12 cellular contexts compared by ENCODE assay signal in genomic region chr18:74654637-74655036, GRCh38. TPM values are rescaled to one million over a fixed set of nuclear protein-coding genes. Genes with fewer than 3 reads are reported as not detected.
DNase-seq lines count a peak whose midpoint lies in the region; TF ChIP-seq lines count a peak whose summit lies in the region.
"Had no signal": no experiment of that assay in that cellular context is flagged by ENCODE, and none has a peak within 500 bp of the region (broad histone marks: within the 10 kb centered on the region; RNA-seq: fewer than 3 reads in every experiment).

No MANE protein-coding gene starts in this region.

- H3K9me3 Mint-ChIP-seq in type B pancreatic cell: no peaks in the 10 kb centered on the region
- H3K9me3 Mint-ChIP-seq in activated CD4-positive, alpha-beta T cell treated with anti-CD3 and anti-CD28 coated beads, Interleukin-2, amount 10 ng/mL, durations not matched to agents 7 days and 5 days: no peaks in the 10 kb centered on the region
- H3K9me3 Mint-ChIP-seq: effector memory CD8-positive, alpha-beta T cell; naive B cell had no signal

- POLR2A ChIA-PET in activated CD4-positive, alpha-beta T cell treated with anti-CD3 and anti-CD28 coated beads, Interleukin-2, amount 10 ng/mL, durations not matched to agents 7 days and 5 days (lab: Charles Lee): no interaction called here

- peak; percentile 35 for TF ChIP-seq CTCF in cardiac muscle cell (IDR thresholded peaks at IDR 0.05; ENCODE audit: low read depth, low read length)
- peak; percentile 53 for TF ChIP-seq CTCF in type B pancreatic cell (conservative IDR thresholded peaks at IDR 0.05)
- no peak for TF ChIP-seq CTCF in GM13976 (IDR thresholded peaks at IDR 0.05; ENCODE audit: borderline replicate concordance, control extremely low read depth, extremely low read depth, insufficient read depth, missing control alignments)

- H3K4me1 ChIP-seq in cardiac muscle cell (ENCODE audit: low read depth): no peaks in the 10 kb centered on the region
- H3K4me1 ChIP-seq: Caco-2 had no signal

- no peaks in the 10 kb centered on the region for H3K27me3 ChIP-seq in cardiac muscle cell

- in situ Hi-C loops in GM13976 (cut with MboI; ENCODE audit: low sequenced_read_pairs, unreplicated experiment): loop anchor here (25.0 kb wide), 2 partner anchors 308 to 833 kb away; no protein-coding TSS in a partner anchor

- no peaks in the 10 kb centered on the region for H3K36me3 ChIP-seq in cardiac muscle cell

- no peak overlapping the region for H3K27ac ChIP-seq in cardiac muscle cell

- no peaks in the 10 kb centered on the region for H3K9me3 ChIP-seq in cardiac muscle cell (ENCODE audit: low read depth)
- H3K9me3 ChIP-seq: Caco-2 had no signal

- H3K27me3 Mint-ChIP-seq in type B pancreatic cell: peaks cover 3% of the 10 kb centered on the region
- no peaks in the 10 kb centered on the region for H3K27me3 Mint-ChIP-seq in activated CD4-positive, alpha-beta T cell treated with anti-CD3 and anti-CD28 coated beads, Interleukin-2, amount 10 ng/mL, durations not matched to agents 7 days and 5 days
- H3K27me3 Mint-ChIP-seq: effector memory CD8-positive, alpha-beta T cell; naive B cell had no signal

- H3K4me1 Mint-ChIP-seq in type B pancreatic cell (ENCODE audit: unreplicated experiment): peaks cover 31% of the 10 kb centered on the region
- no peaks in the 10 kb centered on the region for H3K4me1 Mint-ChIP-seq in activated CD4-positive, alpha-beta T cell treated with anti-CD3 and anti-CD28 coated beads, Interleukin-2, amount 10 ng/mL, durations not matched to agents 7 days and 5 days

- no peak overlapping the region for H3K4me3 ChIP-seq in cardiac muscle cell

- intact Hi-C loops in cardiac septum (cut with DNase I): loop anchor here (5.0 kb wide), 3 partner anchors 823 to 1693 kb away; no protein-coding TSS in a partner anchor

- no peaks in the 10 kb centered on the region for H3K36me3 Mint-ChIP-seq in type B pancreatic cell
- H3K36me3 Mint-ChIP-seq in activated CD4-positive, alpha-beta T cell treated with anti-CD3 and anti-CD28 coated beads, Interleukin-2, amount 10 ng/mL, durations not matched to agents 7 days and 5 days (ENCODE audit: low read depth): no peaks in the 10 kb centered on the region

- CTCF ChIA-PET in activated CD4-positive, alpha-beta T cell treated with anti-CD3 and anti-CD28 coated beads, Interleukin-2, amount 10 ng/mL, durations not matched to agents 7 days and 5 days (lab: Charles Lee): no interaction called here

- no peak overlapping the region for H3K4me3 Mint-ChIP-seq in type B pancreatic cell
- H3K4me3 Mint-ChIP-seq in activated CD4-positive, alpha-beta T cell treated with anti-CD3 and anti-CD28 coated beads, Interleukin-2, amount 10 ng/mL, durations not matched to agents 7 days and 5 days: no peak overlapping the region
- H3K4me3 Mint-ChIP-seq: effector memory CD8-positive, alpha-beta T cell; naive B cell had no signal

- no peak overlapping the region for H3K27ac Mint-ChIP-seq in type B pancreatic cell
- no peak overlapping the region for H3K27ac Mint-ChIP-seq in activated CD4-positive, alpha-beta T cell treated with anti-CD3 and anti-CD28 coated beads, Interleukin-2, amount 10 ng/mL, durations not matched to agents 7 days and 5 days
- H3K27ac Mint-ChIP-seq: effector memory CD8-positive, alpha-beta T cell; naive B cell had no signal

- DNase-seq in cardiac muscle cell (ENCODE audit: low read depth in 1 of 2, low spot score in 1 of 2) (peak in 1 of 2 donors; percentile 53), cardiac septum (ENCODE audit: low spot score) (no peak), NCI-H524 treated with DMSO at 0.1 percent for 48 hours (lab: John Stamatoyannopoulos, UW) (peak; percentile 21), dedifferentiated amniotic fluid mesenchymal stem cell (ENCODE audit: extremely low spot score) (peak; percentile 63), type B pancreatic cell (ENCODE audit: extremely low spot score, unreplicated experiment) (no peak), GM13976 (ENCODE audit: low spot score) (no peak), NCI-H82 treated with DMSO at 0.1 percent for 48 hours (lab: John Stamatoyannopoulos, UW; ENCODE audit: unreplicated experiment) (no peak)
- DNase-seq in activated CD4-positive, alpha-beta T cell treated with anti-CD3 and anti-CD28 coated beads, Interleukin-2, amount 10 ng/mL, durations not matched to agents 7 days and 5 days: no peak
- DNase-seq: activated CD4-positive, alpha-beta T cell treated with anti-CD3 and anti-CD28 coated beads, Interleukin-2, amount 50 U/mL, for 48 hours; Caco-2; effector memory CD8-positive, alpha-beta T cell; naive B cell had no signal

RNA-seq across cellular contexts. Expression of gene ZNF407, which starts 57.0 kb away (rescaled TPM):
- total RNA-seq in cardiac muscle cell (4.2 and 8.0 TPM in 2 replicates), cardiac septum (14.1 TPM), type B pancreatic cell (ENCODE audit: low replicate concordance) (11.3 and 14.7 TPM in 2 replicates)
- 4.6 and 4.8 TPM in 2 replicates for polyA plus RNA-seq in cardiac muscle cell
- total RNA-seq in activated CD4-positive, alpha-beta T cell treated with anti-CD3 and anti-CD28 coated beads, Interleukin-2, amount 10 ng/mL, durations not matched to agents 7 days and 5 days: 10 to 100 TPM; 19.3 TPM

Comparison
In these comparisons a context has a peak if more than half of its experiments do, and no peak if none do; other contexts are left out.
1. DNase-seq: peak in NCI-H524 treated with DMSO at 0.1 percent for 48 hours (single experiment) and dedifferentiated amniotic fluid mesenchymal stem cell (single experiment); none in cardiac septum (single experiment), type B pancreatic cell (single experiment), activated CD4-positive, alpha-beta T cell treated with anti-CD3 and anti-CD28 coated beads, Interleukin-2, amount 10 ng/mL, durations not matched to agents 7 days and 5 days (single experiment), GM13976 (single experiment) and NCI-H82 treated with DMSO at 0.1 percent for 48 hours (single experiment).